1 cellular context compared by ENCODE assay signal in genomic region chr6:51450958-51451357, GRCh38.
TF ChIP-seq lines count a peak whose summit lies in the region.

No MANE protein-coding gene starts in this region.

TF ChIP-seq in WTC11, 78 proteins besides CTCF, POLR2A, EP300 and RAD21 (continued from another document):
- no peak for TF ChIP-seq IRF1 (CRISPR knock-in tag; IDR thresholded peaks at IDR 0.05)
